In the genomic region with DNA sequence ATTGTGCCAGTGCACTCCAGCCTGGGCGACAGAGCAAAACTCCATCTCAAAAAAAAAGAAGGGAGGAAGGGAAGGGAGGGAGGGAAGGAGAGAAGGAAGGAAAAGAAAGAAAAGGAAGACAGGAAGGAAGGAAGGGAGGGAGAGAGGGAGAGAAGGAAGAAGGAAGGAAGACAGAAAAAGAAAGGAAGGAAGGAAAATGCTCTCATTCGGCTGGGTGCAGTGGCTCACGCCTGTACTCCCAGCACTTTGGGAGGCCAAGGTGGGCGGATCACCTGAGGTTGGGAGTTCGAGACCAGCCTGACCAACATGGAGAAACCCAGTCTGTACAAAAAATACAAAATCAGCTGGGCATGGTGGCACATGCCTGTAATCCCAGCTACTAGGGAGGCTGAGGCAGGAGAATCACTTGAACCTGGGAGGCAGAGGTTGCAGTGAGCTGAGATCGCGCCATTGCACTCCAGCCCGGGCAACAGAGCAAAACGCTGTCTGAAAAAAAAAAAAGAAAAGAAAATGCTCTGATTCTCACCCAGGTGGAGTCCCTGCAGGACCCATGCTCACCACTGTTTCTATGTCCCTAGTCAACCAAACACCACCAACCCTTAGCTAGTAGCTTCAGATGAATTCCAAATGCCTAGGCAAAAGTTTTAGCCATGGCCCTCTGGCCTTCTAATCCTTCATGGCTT, we compare ENCODE assay signal across 2 cellular contexts. TPM values are rescaled to one million over a fixed set of nuclear protein-coding genes. Genes with fewer than 3 reads are reported as not detected.
"Had no signal": no experiment of that assay in that cellular context is flagged by ENCODE, and none has a peak within 500 bp of the region (broad histone marks: within the 10 kb centered on the region; RNA-seq: fewer than 3 reads in every experiment).

No MANE protein-coding gene starts in this region.

RNA-seq across cellular contexts. Expression of gene MGAT5B, which starts 52.2 kb away (rescaled TPM):
- total RNA-seq: bronchial epithelial cell, right atrium auricular region had no signal
